ENCODE assay signal across 15 cellular contexts in genomic region chr7:114942443-114943175, GRCh38. TPM values are rescaled to one million over a fixed set of nuclear protein-coding genes. Genes with fewer than 3 reads are reported as not detected.
A peak's percentile ranks its signal among the peaks of the same experiment; 100 is the strongest.
DNase-seq lines count a peak whose midpoint lies in the region; ATAC-seq and TF ChIP-seq lines count a peak whose summit lies in the region.
"Had no signal": no experiment of that assay in that cellular context is flagged by ENCODE, and none has a peak within 500 bp of the region (broad histone marks: within the 10 kb centered on the region; RNA-seq: fewer than 3 reads in every experiment).

No MANE protein-coding gene starts in this region.

- TF ChIP-seq POLR2A in Peyer's patch (IDR thresholded peaks at IDR 0.05): no peak

- no peaks in the 10 kb centered on the region for H4K20me1 ChIP-seq in Karpas-422 (ENCODE audit: insufficient read depth, low read depth, low read length)

- H3K9ac ChIP-seq in Karpas-422 (ENCODE audit: low read length): no peak overlapping the region

- TF ChIP-seq CTCF in Peyer's patch (IDR thresholded peaks at IDR 0.05): no peak

- no peaks in the 10 kb centered on the region for H3K79me2 ChIP-seq in Karpas-422 (ENCODE audit: low read length)

- no peaks in the 10 kb centered on the region for H3K9me3 ChIP-seq in Peyer's patch
- H3K9me3 ChIP-seq in Karpas-422 (ENCODE audit: low read length): peaks cover 10% of the 10 kb centered on the region

- H3K27ac ChIP-seq in Peyer's patch (no peak overlapping the region), Karpas-422 (ENCODE audit: low read length) (no peak overlapping the region)

- no peaks in the 10 kb centered on the region for H3K36me3 ChIP-seq in Peyer's patch
- H3K36me3 ChIP-seq in Karpas-422 (ENCODE audit: insufficient read depth, low read length): no peaks in the 10 kb centered on the region

- H3K4me1 ChIP-seq in Peyer's patch (peaks cover 0 to 5% (median 0%) of the 10 kb centered on the region in 4 donors), Karpas-422 (ENCODE audit: low read length) (no peaks in the 10 kb centered on the region)

- peak; percentile 44 for ATAC-seq in GM18870 (IDR thresholded peaks at IDR 0.05; ENCODE audit: unreplicated experiment)
- ATAC-seq in HG02840 (IDR thresholded peaks at IDR 0.05; ENCODE audit: low FRiP score, unreplicated experiment): peak; percentile 64

- in situ Hi-C loops in KBM-7 (cut with MboI; ENCODE audit: low pct_unique_long_range_greater_than_20kb, low sequenced_read_pairs): no loop called here

- H3K27me3 ChIP-seq in Peyer's patch (no peaks in the 10 kb centered on the region), Karpas-422 (ENCODE audit: low read length) (no peaks in the 10 kb centered on the region)

- H3K9me2 ChIP-seq in Karpas-422 (replicated peaks; ENCODE audit: insufficient read depth, low read length): no peaks in the 10 kb centered on the region

- no peak overlapping the region for H3K4me3 ChIP-seq in Peyer's patch
- no peak overlapping the region for H3K4me3 ChIP-seq in Karpas-422 (ENCODE audit: low read length)

- no peak overlapping the region for H3K4me2 ChIP-seq in Karpas-422 (ENCODE audit: low read depth, low read length, poor library complexity, severe bottlenecking)

- DNase-seq in AML-193 (lab: John Stamatoyannopoulos, UW) (peak; percentile 15 to 46), KBM-7 (peak; percentile 37), NCI-H187 (lab: John Stamatoyannopoulos, UW) (no peak), Peyer's patch (no peak), Karpas-422 (no peak), NCI-H2107 (lab: John Stamatoyannopoulos, UW) (no peak)
- DNase-seq: activated CD4-positive, alpha-beta T cell treated with anti-CD3 and anti-CD28 coated beads, Interleukin-2, amount 10 ng/mL, durations not matched to agents 24 days and 14 days; endodermal cell; GDM1; mammary epithelial cell; NCI-H2171; SHP77; trophoblast cell had no signal

- no peak overlapping the region for H2AFZ ChIP-seq in Karpas-422 (ENCODE audit: low read length)

RNA-seq across cellular contexts. Expression of gene MDFIC, which starts 20.7 kb away (rescaled TPM):
- 10 to 100 TPM in 2 of 4 donors, 1 to 10 TPM in 2; 4.3 to 36.3 (median 9.0) TPM for total RNA-seq in Peyer's patch
- not detected in 2 replicates for total RNA-seq in Karpas-422 (2014; rRNA removed; shearing (Covaris generic); ENCODE audit: low replicate concordance)

Comparison
In these comparisons a context has a peak if more than half of its experiments do, and no peak if none do; other contexts are left out.
1. DNase-seq: peak in AML-193 (2 of 2) and KBM-7 (single experiment); none in NCI-H187 (0 of 2), Peyer's patch (0 of 3), Karpas-422 (single experiment) and NCI-H2107 (single experiment).